ENCODE assay signal across 28 cellular contexts in genomic region chr16:31745900-31746299, GRCh38.
"Had no signal": no experiment of that assay in that cellular context is flagged by ENCODE, and none has a peak within 500 bp of the region (broad histone marks: within the 10 kb centered on the region; RNA-seq: fewer than 3 reads in every experiment).

No MANE protein-coding gene starts in this region.

- DNase-seq: colonic mucosa; cortex of kidney; dorsolateral prefrontal cortex; effector CD4-positive, alpha-beta T cell; effector memory CD4-positive, alpha-beta T cell; erythroblast; esophagus squamous epithelium; foreskin fibroblast; foreskin melanocyte; gastrocnemius medialis; glutamatergic neuron; head of caudate nucleus; heart right ventricle; hippocampal formation; left cardiac atrium; left lung; left ventricle myocardium superior; lower lobe of right lung; mesenchymal stem cell; mucosa of descending colon; naive B cell had no signal

- H3K4me3 ChIP-seq: colonic mucosa, dorsolateral prefrontal cortex, esophagus squamous epithelium, gastrocnemius medialis, heart right ventricle, left lung, lower lobe of right lung, mucosa of descending colon had no signal

- ATAC-seq: esophagus mucosa, gastrocnemius medialis, heart right ventricle, left cardiac atrium, left lung, left ventricle myocardium superior, lower lobe of right lung, mucosa of descending colon had no signal

- H3K36me3 ChIP-seq: colonic mucosa, lower lobe of right lung had no signal

- H3K27me3 ChIP-seq: colonic mucosa, dorsolateral prefrontal cortex, esophagus squamous epithelium, gastrocnemius medialis, heart right ventricle, left lung had no signal

- H3K4me1 Mint-ChIP-seq: mesothelial cell of epicardium had no signal

- H3K27ac Mint-ChIP-seq: dendritic cell treated with granulocyte-macrophage colony-stimulating factor and Interleukin-4, amounts not matched to agents 40 ng/mL and 50 ng/mL, for 4 days; mesothelial cell of epicardium had no signal

- FAIRE-seq: endometrium, islet of Langerhans, keratinocyte had no signal

- H3K27me3 Mint-ChIP-seq: dendritic cell treated with granulocyte-macrophage colony-stimulating factor and Interleukin-4, amounts not matched to agents 40 ng/mL and 50 ng/mL, for 4 days; naive B cell had no signal

- H3K4me1 ChIP-seq: colonic mucosa, esophagus squamous epithelium, gastrocnemius medialis, heart right ventricle, left lung, lower lobe of right lung had no signal

- H3K4me3 Mint-ChIP-seq: dendritic cell treated with granulocyte-macrophage colony-stimulating factor and Interleukin-4, amounts not matched to agents 40 ng/mL and 50 ng/mL, for 4 days; mesothelial cell of epicardium; naive B cell had no signal

- H3K27ac ChIP-seq: colonic mucosa, dorsolateral prefrontal cortex, epithelial cell of prostate, esophagus squamous epithelium, gastrocnemius medialis, heart right ventricle, left lung, lower lobe of right lung had no signal
